8 cellular contexts compared by ENCODE assay signal in genomic region chr9:15509931-15510788, GRCh38. TPM values are rescaled to one million over a fixed set of nuclear protein-coding genes. Genes with fewer than 3 reads are reported as not detected.
A peak's percentile ranks its signal among the peaks of the same experiment; 100 is the strongest.
DNase-seq lines count a peak whose midpoint lies in the region; ATAC-seq and TF ChIP-seq lines count a peak whose summit lies in the region.

No MANE protein-coding gene starts in this region.

- H3K79me2 ChIP-seq in OCI-LY3 (ENCODE audit: low read length): peaks cover 33% of the 10 kb centered on the region

- no peak for TF ChIP-seq POLR2A in suprapubic skin (IDR thresholded peaks at IDR 0.05)

- intact Hi-C loops in activated T-helper 2 cell treated with anti-CD3 and anti-CD28 coated beads, Interferon-gamma antibody, Interleukin-2, Interleukin-4, amounts not matched to agents 10 μg/mL and 5 μg/mL and 100 μg/mL, durations not matched to agents 14 hours and 24 hours and 36 hours (cut with micrococcal nuclease): loop anchor here (2.0 to 10.0 kb wide), 5 partner anchors 19 to 211 kb away; no protein-coding TSS in a partner anchor

- DNase-seq in NCI-H345 (lab: John Stamatoyannopoulos, UW): peak; percentile 53
- DNase-seq in NCI-H345 treated with DMSO at 0.1 percent for 48 hours (lab: John Stamatoyannopoulos, UW; ENCODE audit: unreplicated experiment): no peak
- peak; percentile 53 for DNase-seq in activated T-helper 2 cell treated with anti-CD3 and anti-CD28 coated beads, Interferon-gamma antibody, Interleukin-2, Interleukin-4, amounts not matched to agents 10 μg/mL and 5 μg/mL and 100 μg/mL, durations not matched to agents 14 hours and 24 hours and 36 hours (ENCODE audit: low spot score)
- DNase-seq in fibroblast of villous mesenchyme (ENCODE audit: low read depth): peak; percentile 24
- peak in 43 of 56 donors; percentile 2 to 83 (median 49) for DNase-seq in nucleus accumbens (lab: John Stamatoyannopoulos, UW)
- no peak for DNase-seq in suprapubic skin (ENCODE audit: low spot score in 2 of 2)

- peak overlapping the region; percentile 99 for H3K4me3 ChIP-seq in OCI-LY3 (ENCODE audit: low read length)
- peak overlapping the region; percentile 94 for H3K4me3 ChIP-seq in fibroblast of villous mesenchyme (ENCODE audit: low read depth, low read length)
- peak overlapping the region; percentile 85 for H3K4me3 ChIP-seq in suprapubic skin

- TF ChIP-seq CTCF in OCI-LY3 (IDR thresholded peaks at IDR 0.05; ENCODE audit: low read depth, low read length) (no peak), fibroblast of villous mesenchyme (IDR thresholded peaks at IDR 0.05; ENCODE audit: insufficient read depth, low read depth, low read length) (no peak), suprapubic skin (IDR thresholded peaks at IDR 0.05) (no peak)

- peaks cover 50% of the 10 kb centered on the region for H3K4me1 Mint-ChIP-seq in activated T-helper 2 cell treated with anti-CD3 and anti-CD28 coated beads, Interferon-gamma antibody, Interleukin-2, Interleukin-4, amounts not matched to agents 10 μg/mL and 5 μg/mL and 100 μg/mL, durations not matched to agents 14 hours and 24 hours and 36 hours (ENCODE audit: low read depth)

- peak overlapping the region; percentile 97 for H3K9ac ChIP-seq in OCI-LY3 (ENCODE audit: low read length)

- peaks cover 47% of the 10 kb centered on the region for H3K36me3 Mint-ChIP-seq in activated T-helper 2 cell treated with anti-CD3 and anti-CD28 coated beads, Interferon-gamma antibody, Interleukin-2, Interleukin-4, amounts not matched to agents 10 μg/mL and 5 μg/mL and 100 μg/mL, durations not matched to agents 14 hours and 24 hours and 36 hours (ENCODE audit: low read depth)

- H3K36me3 ChIP-seq in OCI-LY3 (replicated peaks; ENCODE audit: low read depth, low read length) (peaks cover 37% of the 10 kb centered on the region), suprapubic skin (peaks cover 18% of the 10 kb centered on the region)

- under 1% methylated on average over 60 of the region's 76 CpGs for WGBS in suprapubic skin

- H3K4me1 ChIP-seq in OCI-LY3 (ENCODE audit: low read length) (peaks cover 21% of the 10 kb centered on the region), suprapubic skin (peaks cover 22% of the 10 kb centered on the region)

- peak overlapping the region; percentile 97 for H2AFZ ChIP-seq in OCI-LY3 (ENCODE audit: low read depth, low read length)

- TF ChIP-seq EP300 in suprapubic skin (IDR thresholded peaks at IDR 0.05): no peak

- H3K4me3 Mint-ChIP-seq in activated T-helper 2 cell treated with anti-CD3 and anti-CD28 coated beads, Interferon-gamma antibody, Interleukin-2, Interleukin-4, amounts not matched to agents 10 μg/mL and 5 μg/mL and 100 μg/mL, durations not matched to agents 14 hours and 24 hours and 36 hours (ENCODE audit: low read depth): peak overlapping the region; percentile 90

- peak overlapping the region; percentile 78 for H3K27ac ChIP-seq in OCI-LY3 (ENCODE audit: low read length)
- peak overlapping the region; percentile 75 for H3K27ac ChIP-seq in suprapubic skin

- H3K27me3 ChIP-seq in OCI-LY3 (ENCODE audit: low read depth, low read length) (no peaks in the 10 kb centered on the region), suprapubic skin (no peaks in the 10 kb centered on the region)

- H3K27ac Mint-ChIP-seq in activated T-helper 2 cell treated with anti-CD3 and anti-CD28 coated beads, Interferon-gamma antibody, Interleukin-2, Interleukin-4, amounts not matched to agents 10 μg/mL and 5 μg/mL and 100 μg/mL, durations not matched to agents 14 hours and 24 hours and 36 hours: peak overlapping the region; percentile 96

- no peaks in the 10 kb centered on the region for H3K9me3 ChIP-seq in OCI-LY3 (ENCODE audit: insufficient read depth, low read length)
- no peaks in the 10 kb centered on the region for H3K9me3 ChIP-seq in suprapubic skin

- peaks cover 32% of the 10 kb centered on the region for H4K20me1 ChIP-seq in OCI-LY3 (ENCODE audit: insufficient read depth, low read length)

- ATAC-seq in HG03025 (IDR thresholded peaks at IDR 0.05; ENCODE audit: low FRiP score, unreplicated experiment): peak; percentile 55

- H3K27me3 Mint-ChIP-seq in activated T-helper 2 cell treated with anti-CD3 and anti-CD28 coated beads, Interferon-gamma antibody, Interleukin-2, Interleukin-4, amounts not matched to agents 10 μg/mL and 5 μg/mL and 100 μg/mL, durations not matched to agents 14 hours and 24 hours and 36 hours (ENCODE audit: low read depth): no peaks in the 10 kb centered on the region

- peak overlapping the region; percentile 85 for H3K4me2 ChIP-seq in OCI-LY3 (ENCODE audit: low read length)

- no peaks in the 10 kb centered on the region for H3K9me3 Mint-ChIP-seq in activated T-helper 2 cell treated with anti-CD3 and anti-CD28 coated beads, Interferon-gamma antibody, Interleukin-2, Interleukin-4, amounts not matched to agents 10 μg/mL and 5 μg/mL and 100 μg/mL, durations not matched to agents 14 hours and 24 hours and 36 hours

RNA-seq across cellular contexts. Expression of gene PSIP1, which starts 0.6 kb away (rescaled TPM):
- total RNA-seq in activated T-helper 2 cell treated with anti-CD3 and anti-CD28 coated beads, Interferon-gamma antibody, Interleukin-2, Interleukin-4, amounts not matched to agents 10 μg/mL and 5 μg/mL and 100 μg/mL, durations not matched to agents 14 hours and 24 hours and 36 hours: 112 and 118 TPM in 2 replicates
- total RNA-seq in fibroblast of villous mesenchyme: 30.3 and 38.4 TPM in 2 replicates
- total RNA-seq in suprapubic skin: 10 to 100 TPM; 13.0 to 30.0 (median 16.0) TPM

RNA-seq across cellular contexts. Expression of gene CCDC171, which starts 42.7 kb away (rescaled TPM):
- total RNA-seq in activated T-helper 2 cell treated with anti-CD3 and anti-CD28 coated beads, Interferon-gamma antibody, Interleukin-2, Interleukin-4, amounts not matched to agents 10 μg/mL and 5 μg/mL and 100 μg/mL, durations not matched to agents 14 hours and 24 hours and 36 hours: 1.8 and 2.0 TPM in 2 replicates
- total RNA-seq in fibroblast of villous mesenchyme (2.2 and 2.3 TPM in 2 replicates), suprapubic skin (10 to 100 TPM in 1 of 4 donors, 1 to 10 TPM in 3; 3.2 to 12.4 (median 7.3) TPM)

Comparison
In these comparisons a context has a peak if more than half of its experiments do, and no peak if none do; other contexts are left out.
1. DNase-seq: peak in NCI-H345 (single experiment), activated T-helper 2 cell treated with anti-CD3 and anti-CD28 coated beads, Interferon-gamma antibody, Interleukin-2, Interleukin-4, amounts not matched to agents 10 μg/mL and 5 μg/mL and 100 μg/mL, durations not matched to agents 14 hours and 24 hours and 36 hours (single experiment), fibroblast of villous mesenchyme (single experiment) and nucleus accumbens (43 of 56); none in NCI-H345 treated with DMSO at 0.1 percent for 48 hours (single experiment) and suprapubic skin (0 of 2).
2. Peak in every context shown above with its lines, with median percentiles within 50 percentile points of each other: H3K4me3 ChIP-seq.